In the genomic region with DNA sequence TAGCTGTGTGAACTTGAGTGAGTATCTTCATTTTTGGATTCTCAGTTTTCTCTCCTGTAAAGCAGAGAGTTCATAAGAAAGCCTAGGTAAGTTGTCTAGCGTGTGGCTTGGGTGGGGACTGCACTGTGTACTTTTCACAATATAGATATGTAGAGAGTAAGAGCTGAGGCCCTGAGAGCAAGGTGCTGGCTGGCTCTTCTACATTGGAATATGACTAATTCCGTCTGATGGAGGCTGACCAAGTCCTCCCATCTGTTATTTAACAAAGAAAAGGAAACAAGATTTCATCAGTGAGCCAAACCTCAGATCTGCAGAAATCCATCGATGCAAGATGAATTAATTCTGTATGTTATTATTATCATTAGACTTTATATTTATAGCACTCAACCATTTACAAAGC, we compare ENCODE assay signal across 19 cellular contexts. TPM values are rescaled to one million over a fixed set of nuclear protein-coding genes. Genes with fewer than 3 reads are reported as not detected.
A peak's percentile ranks its signal among the peaks of the same experiment; 100 is the strongest.
DNase-seq lines count a peak whose midpoint lies in the region; ATAC-seq and TF ChIP-seq lines count a peak whose summit lies in the region.
"Had no signal": no experiment of that assay in that cellular context is flagged by ENCODE, and none has a peak within 500 bp of the region (broad histone marks: within the 10 kb centered on the region; RNA-seq: fewer than 3 reads in every experiment).

No MANE protein-coding gene starts in this region.

- H3K27ac Mint-ChIP-seq in activated T-cell treated with anti-CD3 and anti-CD28 coated beads, Interleukin-2, amount 50 U/mL, for 24 hours = peak overlapping the region; percentile 63
- H3K27ac Mint-ChIP-seq: CD4-positive, alpha-beta T cell; stimulated activated memory B cell treated with anti-CD40 and anti-IgM and Interleukin-4, amounts not matched to agents 10 μg/mL and 1 μg/mL and 100 μg/mL, for 72 hours had no signal

- no peak overlapping the region for H3K4me3 Mint-ChIP-seq in activated T-cell treated with anti-CD3 and anti-CD28 coated beads, Interleukin-2, amount 50 U/mL, for 24 hours
- H3K4me3 Mint-ChIP-seq: CD4-positive, alpha-beta T cell; stimulated activated memory B cell treated with anti-CD40 and anti-IgM and Interleukin-4, amounts not matched to agents 10 μg/mL and 1 μg/mL and 100 μg/mL, for 72 hours had no signal

- peak; percentile 28 for ATAC-seq in HG02885 (IDR thresholded peaks at IDR 0.05; ENCODE audit: poor library complexity, unreplicated experiment)
- ATAC-seq in GM19324 (IDR thresholded peaks at IDR 0.05; ENCODE audit: low FRiP score, unreplicated experiment) = no peak
- ATAC-seq: stimulated activated memory B cell treated with anti-CD40 and anti-IgM and Interleukin-4, amounts not matched to agents 10 μg/mL and 1 μg/mL and 100 μg/mL, for 72 hours had no signal

- peaks cover 3% of the 10 kb centered on the region for H3K27me3 Mint-ChIP-seq in activated T-cell treated with anti-CD3 and anti-CD28 coated beads, Interleukin-2, amount 50 U/mL, for 24 hours
- H3K27me3 Mint-ChIP-seq: CD4-positive, alpha-beta T cell had no signal

- no peak for DNase-seq in activated T-cell treated with anti-CD3 and anti-CD28 coated beads, Interleukin-2, amount 50 U/mL, for 24 hours
- DNase-seq in activated T-cell treated with anti-CD3 and anti-CD28 coated beads for 4 hours (no peak), choroid plexus epithelial cell (ENCODE audit: low read depth) (peak; percentile 23), pulmonary artery endothelial cell (ENCODE audit: low read depth, low spot score) (peak; percentile 26), globus pallidus (ENCODE audit: low spot score) (no peak), NOMO-1 treated with DMSO at 0.1 percent for 48 hours (lab: John Stamatoyannopoulos, UW; ENCODE audit: unreplicated experiment) (no peak)
- DNase-seq: CD4-positive, alpha-beta T cell; effector memory CD4-positive, alpha-beta T cell; foreskin melanocyte; midbrain; NCI-H1694 treated with DMSO at 0.1 percent for 48 hours; NCI-H2227 treated with DMSO at 0.1 percent for 48 hours; NCI-H82; T-helper 2 cell; trophoblast cell; WERI-Rb-1 had no signal

- H3K9me3 Mint-ChIP-seq in activated T-cell treated with anti-CD3 and anti-CD28 coated beads, Interleukin-2, amount 50 U/mL, for 24 hours = no peaks in the 10 kb centered on the region
- H3K9me3 Mint-ChIP-seq: CD4-positive, alpha-beta T cell had no signal

- no peak overlapping the region for H3K4me3 ChIP-seq in choroid plexus epithelial cell (ENCODE audit: low read depth, low read length)

- no peak for TF ChIP-seq CTCF in choroid plexus epithelial cell (conservative IDR thresholded peaks at IDR 0.05; ENCODE audit: low read depth, low read length)

- peaks cover 31% of the 10 kb centered on the region for H3K4me1 Mint-ChIP-seq in activated T-cell treated with anti-CD3 and anti-CD28 coated beads, Interleukin-2, amount 50 U/mL, for 24 hours (ENCODE audit: low read depth)

- H3K36me3 Mint-ChIP-seq in activated T-cell treated with anti-CD3 and anti-CD28 coated beads, Interleukin-2, amount 50 U/mL, for 24 hours (ENCODE audit: low read depth) = no peaks in the 10 kb centered on the region
- H3K36me3 Mint-ChIP-seq: stimulated activated memory B cell treated with anti-CD40 and anti-IgM and Interleukin-4, amounts not matched to agents 10 μg/mL and 1 μg/mL and 100 μg/mL, for 72 hours had no signal

RNA-seq across cellular contexts. Expression of gene SRD5A3, which starts 27.9 kb away (rescaled TPM):
- 8.6 and 8.7 TPM in 2 replicates for total RNA-seq in pulmonary artery endothelial cell

Comparison
In these comparisons a context has a peak if more than half of its experiments do, and no peak if none do; other contexts are left out.
1. DNase-seq: peak in choroid plexus epithelial cell (single experiment) and pulmonary artery endothelial cell (single experiment); none in activated T-cell treated with anti-CD3 and anti-CD28 coated beads, Interleukin-2, amount 50 U/mL, for 24 hours (single experiment), activated T-cell treated with anti-CD3 and anti-CD28 coated beads for 4 hours (single experiment), globus pallidus (single experiment) and NOMO-1 treated with DMSO at 0.1 percent for 48 hours (single experiment).